In the genomic region with DNA sequence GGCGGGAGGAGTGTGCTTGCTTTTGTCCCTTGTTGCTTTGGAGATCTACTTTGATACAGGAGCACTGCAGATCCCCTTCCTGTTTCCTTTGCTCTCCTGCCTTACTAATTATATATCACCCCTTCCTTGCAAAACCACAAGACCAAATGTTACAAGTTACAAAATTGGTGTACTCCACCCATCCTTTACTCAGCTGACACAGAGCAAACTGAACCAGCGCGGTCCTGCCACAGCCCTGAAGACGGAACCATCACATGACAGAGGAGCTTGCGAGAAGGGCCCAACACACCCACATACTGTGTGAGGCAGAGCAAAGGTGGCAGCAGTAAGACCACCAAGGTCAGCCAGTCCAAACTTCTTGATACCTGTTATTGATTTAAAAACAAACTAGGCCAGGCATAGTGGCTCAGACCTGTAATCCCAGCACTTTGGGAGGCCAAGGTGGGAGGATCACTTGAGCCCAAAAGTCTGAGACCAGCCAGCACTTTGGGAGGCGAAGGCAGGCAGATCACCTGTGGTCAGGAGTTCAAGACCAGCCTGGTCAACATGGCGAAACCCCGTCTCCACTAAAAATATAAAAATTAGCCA, we compare ENCODE assay signal across 8 cellular contexts. TPM values are rescaled to one million over a fixed set of nuclear protein-coding genes. Genes with fewer than 3 reads are reported as not detected.
A peak's percentile ranks its signal among the peaks of the same experiment; 100 is the strongest.
DNase-seq lines count a peak whose midpoint lies in the region; ATAC-seq, FAIRE-seq and TF ChIP-seq lines count a peak whose summit lies in the region.

No MANE protein-coding gene starts in this region.

- CTCF ChIA-PET in HepG2 (lab: Yijun Ruan, JAX; ENCODE audit: low intra/inter-chr PET ratio, low total read pairs) = no interaction called here

- peaks cover 0 to 26% (median 0%) of the 10 kb centered on the region in 11 experiments; a peak in 6 of 22 replicates for H4K20me1 ChIP-seq in BLaER1 treated with 17β-estradiol and CSF1 and Interleukin-3, amounts not matched to agents 10 nM and 100 nM
- H4K20me1 ChIP-seq in HepG2 (ENCODE audit: insufficient read depth, low read length) (no peaks in the 10 kb centered on the region), Karpas-422 (ENCODE audit: insufficient read depth, low read depth, low read length) (peaks cover 8% of the 10 kb centered on the region; the same call in 1 of the 2 replicates)

- no peak for TF ChIP-seq RAD21 in HepG2 (CRISPR knock-in tag; IDR thresholded peaks at IDR 0.05)

- H3K27ac ChIP-seq in BLaER1 treated with 17β-estradiol and CSF1 and Interleukin-3, amounts not matched to agents 10 nM and 100 nM = peak overlapping the region; percentile 91 to 100 (median 96)
- H3K27ac ChIP-seq in adrenal gland = peak overlapping the region in 2 of 5 donors; percentile 68 to 72
- peak overlapping the region; percentile 93 for H3K27ac ChIP-seq in HepG2 (ENCODE audit: extremely low read length, insufficient read depth, low read length)
- H3K27ac ChIP-seq in Karpas-422 (ENCODE audit: low read length) = no peak overlapping the region

- H3K9ac ChIP-seq in BLaER1 treated with 17β-estradiol and CSF1 and Interleukin-3, amounts not matched to agents 10 nM and 100 nM = peak overlapping the region; percentile 75 to 93 (median 84)
- H3K9ac ChIP-seq in HepG2 (ENCODE audit: insufficient read depth, low read depth, low read length) (peak overlapping the region; percentile 39), Karpas-422 (ENCODE audit: low read length) (no peak overlapping the region)

- POLR2A ChIA-PET in HepG2 (lab: Yijun Ruan, JAX) = interaction anchor here (0.7 to 3.4 kb wide), 16 partner anchors 8 to 1461 kb away, joined by 3 to 20 read pairs (median 4); no protein-coding TSS in a partner anchor

- H3K27me3 ChIP-seq in BLaER1 treated with 17β-estradiol and CSF1 and Interleukin-3, amounts not matched to agents 10 nM and 100 nM = no peaks in the 10 kb centered on the region
- H3K27me3 ChIP-seq in adrenal gland (no peaks in the 10 kb centered on the region), HepG2 (ENCODE audit: control insufficient read depth in 1 of 2, insufficient read depth in 2 of 2, low read length in 2 of 2) (no peaks in the 10 kb centered on the region), Karpas-422 (ENCODE audit: low read length) (no peaks in the 10 kb centered on the region)

- BruUV-seq in HepG2 (replicated peaks; lab: Mats Ljungman, UMichigan) = no TSS peak

- FAIRE-seq in HepG2 (lab: Jason Lieb, UNC) = peak; percentile 90

- peak overlapping the region; percentile 43 for H3K4me3 Mint-ChIP-seq in stimulated activated memory B cell treated with anti-CD40 and anti-IgM and Interleukin-4, amounts not matched to agents 10 μg/mL and 1 μg/mL and 100 μg/mL, for 72 hours

- H3K79me2 ChIP-seq in HepG2 (ENCODE audit: insufficient read depth, low read length) (peaks cover 64% of the 10 kb centered on the region), Karpas-422 (ENCODE audit: low read length) (no peaks in the 10 kb centered on the region)

- H3K4me1 ChIP-seq in BLaER1 treated with 17β-estradiol and CSF1 and Interleukin-3, amounts not matched to agents 10 nM and 100 nM = peaks cover 94 to 100% (median 97%) of the 10 kb centered on the region in 10 experiments
- H3K4me1 ChIP-seq in adrenal gland (replicated peaks in 1 of 2) (peaks cover 23 to 78% of the 10 kb centered on the region in 2 donors), HepG2 (ENCODE audit: insufficient read depth, low read length) (peaks cover 97% of the 10 kb centered on the region), Karpas-422 (ENCODE audit: low read length) (no peaks in the 10 kb centered on the region; the same call in 1 of the 2 replicates)

- peaks cover 7% of the 10 kb centered on the region for H3K36me3 Mint-ChIP-seq in stimulated activated memory B cell treated with anti-CD40 and anti-IgM and Interleukin-4, amounts not matched to agents 10 μg/mL and 1 μg/mL and 100 μg/mL, for 72 hours

- peak overlapping the region; percentile 75 for H3K27ac Mint-ChIP-seq in stimulated activated memory B cell treated with anti-CD40 and anti-IgM and Interleukin-4, amounts not matched to agents 10 μg/mL and 1 μg/mL and 100 μg/mL, for 72 hours

- TF ChIP-seq CTCF in adrenal gland (IDR thresholded peaks at IDR 0.05) = no peak
- TF ChIP-seq CTCF in HepG2 (CRISPR knock-in tag; IDR thresholded peaks at IDR 0.05) = no peak

- ATAC-seq in HG02759 (IDR thresholded peaks at IDR 0.05; ENCODE audit: unreplicated experiment) (peak; percentile 60), HepG2 (peak; percentile 79)
- peak; percentile 96 for ATAC-seq in stimulated activated memory B cell treated with anti-CD40 and anti-IgM and Interleukin-4, amounts not matched to agents 10 μg/mL and 1 μg/mL and 100 μg/mL, for 72 hours

- TF ChIP-seq POLR2A in adrenal gland (IDR thresholded peaks at IDR 0.05) = no peak
- peak in 1 of 2 experiments; percentile 24; a peak in 1 of 4 replicates for TF ChIP-seq POLR2A in HepG2 (IDR thresholded peaks at IDR 0.05; ENCODE audit: insufficient read depth in 1 of 2, low read depth in 2 of 2, low read length in 2 of 2)

- H3K36me3 ChIP-seq in BLaER1 treated with 17β-estradiol and CSF1 and Interleukin-3, amounts not matched to agents 10 nM and 100 nM = peaks cover 0 to 18% (median 7%) of the 10 kb centered on the region in 11 experiments; a peak in 10 of 22 replicates
- H3K36me3 ChIP-seq in adrenal gland (replicated peaks in 1 of 2) (no peaks in the 10 kb centered on the region), HepG2 (replicated peaks in 1 of 2; ENCODE audit: control insufficient read depth in 1 of 2, insufficient read depth in 2 of 2, low read length in 2 of 2) (no peaks in the 10 kb centered on the region), Karpas-422 (ENCODE audit: insufficient read depth, low read length) (no peaks in the 10 kb centered on the region)

- peak overlapping the region; percentile 82 to 98 (median 91) for H3K4me2 ChIP-seq in BLaER1 treated with 17β-estradiol and CSF1 and Interleukin-3, amounts not matched to agents 10 nM and 100 nM
- peak overlapping the region; percentile 76 for H3K4me2 ChIP-seq in HepG2 (ENCODE audit: low read depth, low read length)
- no peak overlapping the region for H3K4me2 ChIP-seq in Karpas-422 (ENCODE audit: low read depth, low read length, poor library complexity, severe bottlenecking)

- DNase-seq in T follicular helper cell (ENCODE audit: low read depth) (peak; percentile 71), adrenal gland (peak in 5 of 7 donors; percentile 47 to 73 (median 58)), HepG2 (ENCODE audit: low spot score) (peak; percentile 83), DMS53 (lab: John Stamatoyannopoulos, UW) (no peak), Karpas-422 (no peak)

- WGBS in adrenal gland, 4 donors = 74 to 83% (median 82%) methylated on average over 6 to 8 of the region's 8 CpGs
- WGBS in HepG2 (ENCODE audit: low lambda C conversion rate) = 5% methylated on average over 8 of the region's 8 CpGs

- in situ Hi-C loops in HepG2 (cut with HindIII; ENCODE audit: extremely low pct_ligation_motif_present, low pct_unique_long_range_greater_than_20kb) = no loop called here

- H3K9me3 Mint-ChIP-seq in stimulated activated memory B cell treated with anti-CD40 and anti-IgM and Interleukin-4, amounts not matched to agents 10 μg/mL and 1 μg/mL and 100 μg/mL, for 72 hours = no peaks in the 10 kb centered on the region

- H3K4me1 Mint-ChIP-seq in stimulated activated memory B cell treated with anti-CD40 and anti-IgM and Interleukin-4, amounts not matched to agents 10 μg/mL and 1 μg/mL and 100 μg/mL, for 72 hours = peaks cover 94% of the 10 kb centered on the region

- H2AFZ ChIP-seq in HepG2 (ENCODE audit: low read length) = no peak overlapping the region
- no peak overlapping the region for H2AFZ ChIP-seq in Karpas-422 (ENCODE audit: low read length)

- H3K27me3 Mint-ChIP-seq in stimulated activated memory B cell treated with anti-CD40 and anti-IgM and Interleukin-4, amounts not matched to agents 10 μg/mL and 1 μg/mL and 100 μg/mL, for 72 hours = no peaks in the 10 kb centered on the region

- peaks cover 0 to 16% (median 0%) of the 10 kb centered on the region in 11 experiments; a peak in 6 of 22 replicates for H3K9me3 ChIP-seq in BLaER1 treated with 17β-estradiol and CSF1 and Interleukin-3, amounts not matched to agents 10 nM and 100 nM (replicated peaks in 1 of 11)
- no peaks in the 10 kb centered on the region for H3K9me3 ChIP-seq in adrenal gland (replicated peaks in 1 of 3)
- H3K9me3 ChIP-seq in HepG2 (ENCODE audit: low read length) = no peaks in the 10 kb centered on the region
- H3K9me3 ChIP-seq in Karpas-422 (ENCODE audit: low read length) = no peaks in the 10 kb centered on the region

- intact Hi-C loops in adrenal gland (cut with DNase I) = no loop called here
- intact Hi-C loops in HepG2 (cut with micrococcal nuclease; ENCODE audit: unreplicated experiment) = loop anchor here (5.0 kb wide), 1 partner anchor 33 kb away; a partner anchor contains a TSS

- TF ChIP-seq EP300 in HepG2 (IDR thresholded peaks at IDR 0.05; ENCODE audit: low read depth in 2 of 2, low read length in 2 of 2) = peak; percentile 65 to 68; a peak in 2 of 4 replicates
- peak; percentile 43; the same call in 1 of the 2 replicates for TF ChIP-seq EP300 in HepG2 (CRISPR knock-in tag; IDR thresholded peaks at IDR 0.05; ENCODE audit: borderline replicate concordance)

- no peaks in the 10 kb centered on the region for H3K9me2 ChIP-seq in Karpas-422 (replicated peaks; ENCODE audit: insufficient read depth, low read length)

- peak overlapping the region in 9 of 10 experiments; percentile 10 to 58 (median 45); a peak in 17 of 20 replicates for H3K4me3 ChIP-seq in BLaER1 treated with 17β-estradiol and CSF1 and Interleukin-3, amounts not matched to agents 10 nM and 100 nM
- H3K4me3 ChIP-seq in adrenal gland (no peak overlapping the region), HepG2 (replicated peaks in 1 of 3; ENCODE audit: insufficient read depth in 1 of 3, low read depth in 2 of 3, low read length in 3 of 3) (peak overlapping the region; percentile 24 to 39 (median 36)), Karpas-422 (ENCODE audit: low read length) (no peak overlapping the region)

RNA-seq across cellular contexts. Expression of a gene that starts 33.2 kb away (rescaled TPM):
- total RNA-seq in adrenal gland (100 to 1,000 TPM in 1 of 8 donors, 10 to 100 TPM in 7; 26.0 to 141 (median 56.2) TPM), HepG2 (2016; rRNA removed; fragmentation: Illumina TruSeq; extraction: Trizol) (20.1 and 21.3 TPM in 2 replicates)
- polyA plus RNA-seq in adrenal gland (10 to 100 TPM; 32.6 to 45.2 (median 35.3) TPM), HepG2 (2011; rRNA removed) (48.9 and 66.5 TPM in 2 replicates)
- total RNA-seq in HepG2 (2016; cell fraction: cytosol; rRNA removed; fragmentation: Illumina TruSeq; extraction: Trizol; ENCODE audit: low read depth) = 4.6 and 4.8 TPM in 2 replicates
- total RNA-seq in HepG2 (2016; cell fraction: insoluble cytoplasmic fraction; rRNA removed; fragmentation: Illumina TruSeq; extraction: Trizol) = 20.2 and 20.6 TPM in 2 replicates
- 12.9 and 13.2 TPM in 2 replicates for total RNA-seq in HepG2 (2016; cell fraction: membrane; rRNA removed; fragmentation: Illumina TruSeq; extraction: Trizol)
- total RNA-seq in HepG2 (2016; cell fraction: nucleus; rRNA removed; fragmentation: Illumina TruSeq; extraction: Trizol) = 21.3 and 24.7 TPM in 2 replicates
- polyA plus RNA-seq in HepG2 (2011; cell fraction: cytosol; rRNA removed) = 36.2 and 36.3 TPM in 2 replicates
- polyA plus RNA-seq in HepG2 (2011; cell fraction: nucleus; rRNA removed) = 233 and 263 TPM in 2 replicates
- polyA plus RNA-seq in HepG2 (2012) = 33.2 and 38.1 TPM in 2 replicates
- 2.0 TPM in 2 replicates for polyA plus RNA-seq in HepG2 (2016; cell fraction: cytosol; fragmentation: Illumina TruSeq; extraction: Trizol; ENCODE audit: low read depth)
- 22.9 and 27.1 TPM in 2 replicates for polyA plus RNA-seq in HepG2 (2016; cell fraction: insoluble cytoplasmic fraction; fragmentation: Illumina TruSeq; extraction: Trizol; ENCODE audit: low read depth)
- 7.5 and 8.2 TPM in 2 replicates for polyA plus RNA-seq in HepG2 (2016; cell fraction: membrane; fragmentation: Illumina TruSeq; extraction: Trizol; ENCODE audit: low read depth)
- 48.3 and 49.0 TPM in 2 replicates for polyA plus RNA-seq in HepG2 (2016; cell fraction: nucleus; fragmentation: Illumina TruSeq; extraction: Trizol; ENCODE audit: insufficient read depth, low read depth)
- polyA minus RNA-seq in HepG2 (2011; rRNA and poly(A)+ RNA removed; ENCODE audit: low replicate concordance) = 20.1 and 43.0 TPM in 2 replicates
- 16.4 and 17.8 TPM in 2 replicates for polyA minus RNA-seq in HepG2 (2011; cell fraction: cytosol; rRNA and poly(A)+ RNA removed)
- polyA minus RNA-seq in HepG2 (2011; cell fraction: nucleus; rRNA and poly(A)+ RNA removed) = 66.4 and 72.6 TPM in 2 replicates
- total RNA-seq in Karpas-422 (2014; rRNA removed; shearing (Covaris generic); ENCODE audit: low replicate concordance) = 9.6 and 15.8 TPM in 2 replicates

Comparison
In these comparisons a context has a peak if more than half of its experiments do, and no peak if none do; other contexts are left out.
1. H3K4me3 ChIP-seq: peak in BLaER1 treated with 17β-estradiol and CSF1 and Interleukin-3, amounts not matched to agents 10 nM and 100 nM (9 of 10) and HepG2 (3 of 3); none in adrenal gland (0 of 4) and Karpas-422 (single experiment).
2. DNase-seq: peak in T follicular helper cell (single experiment), adrenal gland (5 of 7) and HepG2 (single experiment); none in DMS53 (single experiment) and Karpas-422 (single experiment).
3. Peak in every context shown above with its lines, with median percentiles within 50 percentile points of each other: ATAC-seq.